8 cellular contexts compared by ENCODE assay signal in the genomic region with DNA sequence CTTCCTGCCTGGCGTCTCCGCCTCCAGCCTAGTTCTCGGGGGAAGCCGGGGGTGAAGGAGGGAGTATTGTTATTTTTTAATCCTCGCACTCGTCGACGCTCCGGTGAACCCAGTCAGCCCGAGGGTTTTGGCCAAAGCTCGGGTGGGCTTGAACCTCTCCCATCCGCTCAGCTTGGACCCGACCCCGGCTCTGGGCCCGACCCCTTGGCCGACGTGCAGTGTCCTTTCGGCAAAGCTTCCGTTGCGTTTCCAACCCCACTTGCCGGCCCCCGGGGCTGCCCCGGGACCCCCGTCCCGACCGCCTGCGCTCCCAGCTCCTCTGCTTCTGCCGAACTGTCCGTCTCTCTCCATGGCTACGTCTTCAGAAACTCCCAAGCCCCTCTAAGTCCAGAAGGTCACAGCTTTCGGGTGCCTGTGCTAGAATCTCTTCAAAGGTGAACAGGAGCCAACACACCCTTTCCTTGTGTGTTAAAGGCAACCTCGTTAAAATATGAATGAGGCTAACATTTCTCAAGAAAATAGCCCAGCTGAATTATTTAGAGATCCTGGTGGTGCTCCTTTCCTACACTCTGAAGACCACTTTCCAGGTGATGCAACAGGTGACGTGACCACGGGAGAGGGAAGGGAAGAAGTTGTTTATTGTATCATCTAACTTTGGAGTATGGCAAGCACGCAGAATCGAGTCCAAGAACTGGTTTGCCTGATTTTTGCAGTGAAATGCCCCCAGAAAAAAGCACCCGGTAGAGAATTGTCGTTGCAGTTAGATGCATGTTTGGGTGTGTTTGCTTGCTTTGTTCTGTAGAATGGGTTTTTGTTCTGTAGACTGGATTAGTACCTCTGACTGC. TPM values are rescaled to one million over a fixed set of nuclear protein-coding genes. Genes with fewer than 3 reads are reported as not detected.
DNase-seq lines count a peak whose midpoint lies in the region; ATAC-seq, FAIRE-seq and TF ChIP-seq lines count a peak whose summit lies in the region.

No MANE protein-coding gene starts in this region.

- peak overlapping the region; percentile 60 for H3K27ac ChIP-seq in RWPE2 (ENCODE audit: poor library complexity, severe bottlenecking)
- H3K27ac ChIP-seq in gastrocnemius medialis, result peak overlapping the region; percentile 92 to 98 (median 94)

- in situ Hi-C loops in gastrocnemius medialis (cut with MboI; ENCODE audit: low sequenced_read_pairs in 4 of 4), result loop anchor here in 3 of 4 donors (5.0 to 25.0 kb wide), 4 partner anchors 191 to 314 kb away; partner anchors contain the start of genes ADSS2 (in 2 of the 3) and CATSPERE (in 1 of the 3)

- H3K4me3 ChIP-seq in RWPE2 (ENCODE audit: severe bottlenecking), result peak overlapping the region; percentile 82
- H3K4me3 ChIP-seq in foreskin fibroblast (ENCODE audit: low read depth in 1 of 2, low read length in 2 of 2), result peak overlapping the region; percentile 70 to 98
- peak overlapping the region; percentile 73 to 89 (median 87) for H3K4me3 ChIP-seq in gastrocnemius medialis

- no peak for TF ChIP-seq POLR2A in gastrocnemius medialis (IDR thresholded peaks at IDR 0.05)
- no peak for TF ChIP-seq POLR2A in GM12892 (IDR thresholded peaks at IDR 0.05; ENCODE audit: low read depth, low read length)

- H3K27me3 Mint-ChIP-seq in natural killer cell (ENCODE audit: low read depth in 2 of 2), result peaks cover 0 to 4% of the 10 kb centered on the region in 2 donors
- H3K27me3 Mint-ChIP-seq in natural killer cell treated with Interleukin-12 subunit alpha and Interleukin-12 subunit beta and Interleukin-15 and Interleukin-18, amount 100 ng/mL, for 72 hours, result no peaks in the 10 kb centered on the region
- no peaks in the 10 kb centered on the region for H3K27me3 Mint-ChIP-seq in activated naive CD4-positive, alpha-beta T cell treated with anti-CD3 and anti-CD28 coated beads, Interleukin-2, amount 10 ng/mL, durations not matched to agents 7 days and 5 days

- H3K9me3 Mint-ChIP-seq in natural killer cell, result no peaks in the 10 kb centered on the region
- H3K9me3 Mint-ChIP-seq in natural killer cell treated with Interleukin-12 subunit alpha and Interleukin-12 subunit beta and Interleukin-15 and Interleukin-18, amount 100 ng/mL, for 72 hours, result no peaks in the 10 kb centered on the region
- no peaks in the 10 kb centered on the region for H3K9me3 Mint-ChIP-seq in activated naive CD4-positive, alpha-beta T cell treated with anti-CD3 and anti-CD28 coated beads, Interleukin-2, amount 10 ng/mL, durations not matched to agents 7 days and 5 days

- H3K36me3 ChIP-seq in RWPE2 (ENCODE audit: low read depth), result peaks cover 12% of the 10 kb centered on the region
- no peaks in the 10 kb centered on the region for H3K36me3 ChIP-seq in gastrocnemius medialis

- ATAC-seq in natural killer cell, result no peak
- ATAC-seq in natural killer cell treated with Interleukin-12 subunit alpha and Interleukin-12 subunit beta and Interleukin-15 and Interleukin-18, amount 100 ng/mL, for 72 hours, result no peak
- no peak for ATAC-seq in RWPE2 (ENCODE audit: low read depth)
- ATAC-seq in gastrocnemius medialis, result peak in 1 of 2 donors; percentile 1
- no peak for ATAC-seq in GM18873 (IDR thresholded peaks at IDR 0.05; ENCODE audit: low FRiP score, unreplicated experiment)

- peaks cover 9% of the 10 kb centered on the region for H3K4me1 ChIP-seq in RWPE2 (ENCODE audit: insufficient read depth, poor library complexity, severe bottlenecking)
- peaks cover 30 to 52% of the 10 kb centered on the region in 2 donors for H3K4me1 ChIP-seq in gastrocnemius medialis

- H3K9me3 ChIP-seq in RWPE2 (ENCODE audit: severe bottlenecking) (no peaks in the 10 kb centered on the region), gastrocnemius medialis (no peaks in the 10 kb centered on the region)

- no peak overlapping the region for H3K27ac Mint-ChIP-seq in natural killer cell
- H3K27ac Mint-ChIP-seq in natural killer cell treated with Interleukin-12 subunit alpha and Interleukin-12 subunit beta and Interleukin-15 and Interleukin-18, amount 100 ng/mL, for 72 hours, result no peak overlapping the region
- no peak overlapping the region for H3K27ac Mint-ChIP-seq in activated naive CD4-positive, alpha-beta T cell treated with anti-CD3 and anti-CD28 coated beads, Interleukin-2, amount 10 ng/mL, durations not matched to agents 7 days and 5 days

- H3K27me3 ChIP-seq in RWPE2 (ENCODE audit: insufficient read depth, poor library complexity, severe bottlenecking) (no peaks in the 10 kb centered on the region), gastrocnemius medialis (no peaks in the 10 kb centered on the region)

- intact Hi-C loops in natural killer cell (cut with micrococcal nuclease), result loop anchor here (1.0 to 2.0 kb wide), 2 partner anchors 316 to 329 kb away; a partner anchor contains a TSS
- intact Hi-C loops in gastrocnemius medialis (cut with DNase I; ENCODE audit: low total_unique reads), result loop anchor here (2.0 to 10.0 kb wide), 8 partner anchors 51 to 1399 kb away; partner anchors contain the start of genes CEP170, HNRNPU and SDCCAG8

- no peak for FAIRE-seq in GM12892 (lab: Jason Lieb, UNC)

- CTCF ChIA-PET in activated naive CD4-positive, alpha-beta T cell treated with anti-CD3 and anti-CD28 coated beads, Interleukin-2, amount 10 ng/mL, durations not matched to agents 7 days and 5 days (lab: Charles Lee), result no interaction called here

- DNase-seq in natural killer cell, result no peak
- no peak for DNase-seq in natural killer cell treated with Interleukin-12 subunit alpha and Interleukin-12 subunit beta and Interleukin-15 and Interleukin-18, amount 100 ng/mL, for 72 hours (ENCODE audit: low spot score)
- peak; percentile 49 for DNase-seq in RWPE2 (ENCODE audit: low spot score)
- DNase-seq in foreskin fibroblast, result peak in 1 of 2 donors; percentile 32
- no peak for DNase-seq in gastrocnemius medialis
- DNase-seq in GM12892 (ENCODE audit: insufficient read length), result no peak
- no peak for DNase-seq in activated naive CD4-positive, alpha-beta T cell treated with anti-CD3 and anti-CD28 coated beads, Interleukin-2, amount 10 ng/mL, durations not matched to agents 7 days and 5 days

- H3K4me3 Mint-ChIP-seq in natural killer cell, result no peak overlapping the region
- no peak overlapping the region for H3K4me3 Mint-ChIP-seq in natural killer cell treated with Interleukin-12 subunit alpha and Interleukin-12 subunit beta and Interleukin-15 and Interleukin-18, amount 100 ng/mL, for 72 hours
- no peak overlapping the region for H3K4me3 Mint-ChIP-seq in activated naive CD4-positive, alpha-beta T cell treated with anti-CD3 and anti-CD28 coated beads, Interleukin-2, amount 10 ng/mL, durations not matched to agents 7 days and 5 days

- TF ChIP-seq CTCF in natural killer cell (IDR thresholded peaks at IDR 0.05), result peak; percentile 6
- TF ChIP-seq CTCF in RWPE2 (IDR thresholded peaks at IDR 0.05; ENCODE audit: poor library complexity, severe bottlenecking), result peak; percentile 13
- TF ChIP-seq CTCF in foreskin fibroblast (IDR thresholded peaks at IDR 0.05; ENCODE audit: low read depth, low read length), result no peak
- TF ChIP-seq CTCF in gastrocnemius medialis (IDR thresholded peaks at IDR 0.05 in 4 of 5, conservative IDR thresholded peaks at IDR 0.05 in 1 of 5), result no peak

- peaks cover 19 to 29% of the 10 kb centered on the region in 2 donors for H3K4me1 Mint-ChIP-seq in natural killer cell
- H3K4me1 Mint-ChIP-seq in natural killer cell treated with Interleukin-12 subunit alpha and Interleukin-12 subunit beta and Interleukin-15 and Interleukin-18, amount 100 ng/mL, for 72 hours (ENCODE audit: low read depth in 2 of 2), result peaks cover 27 to 30% of the 10 kb centered on the region in 2 donors
- H3K4me1 Mint-ChIP-seq in activated naive CD4-positive, alpha-beta T cell treated with anti-CD3 and anti-CD28 coated beads, Interleukin-2, amount 10 ng/mL, durations not matched to agents 7 days and 5 days, result peaks cover 26% of the 10 kb centered on the region

- H3K36me3 Mint-ChIP-seq in natural killer cell, result peaks cover 6% of the 10 kb centered on the region
- H3K36me3 Mint-ChIP-seq in natural killer cell treated with Interleukin-12 subunit alpha and Interleukin-12 subunit beta and Interleukin-15 and Interleukin-18, amount 100 ng/mL, for 72 hours, result peaks cover 6% of the 10 kb centered on the region
- H3K36me3 Mint-ChIP-seq in activated naive CD4-positive, alpha-beta T cell treated with anti-CD3 and anti-CD28 coated beads, Interleukin-2, amount 10 ng/mL, durations not matched to agents 7 days and 5 days, result peaks cover 24% of the 10 kb centered on the region

RNA-seq across cellular contexts. Expression of gene DESI2, which starts 0.7 kb away (rescaled TPM):
- total RNA-seq in natural killer cell, result 10 to 100 TPM; 24.1 to 30.5 (median 25.4) TPM
- 10 to 100 TPM; 26.9 to 31.7 TPM for total RNA-seq in natural killer cell treated with Interleukin-12 subunit alpha and Interleukin-12 subunit beta and Interleukin-15 and Interleukin-18, amount 100 ng/mL, for 72 hours
- total RNA-seq in gastrocnemius medialis, result 10 to 100 TPM; 22.8 to 33.0 (median 25.3) TPM
- 9.4 TPM for polyA plus RNA-seq in GM12892 (2012; ENCODE audit: missing spikeins)

Comparison
In these comparisons a context has a peak if more than half of its experiments do, and no peak if none do; other contexts are left out.
1. CTCF ChIP-seq: peak in natural killer cell (single experiment) and RWPE2 (single experiment); none in foreskin fibroblast (single experiment) and gastrocnemius medialis (0 of 5).
2. Peak in every context shown above with its lines, with median percentiles within 50 percentile points of each other: H3K4me3 ChIP-seq.